Comparison of ENCODE assay signal across 22 cellular contexts in the genomic region with DNA sequence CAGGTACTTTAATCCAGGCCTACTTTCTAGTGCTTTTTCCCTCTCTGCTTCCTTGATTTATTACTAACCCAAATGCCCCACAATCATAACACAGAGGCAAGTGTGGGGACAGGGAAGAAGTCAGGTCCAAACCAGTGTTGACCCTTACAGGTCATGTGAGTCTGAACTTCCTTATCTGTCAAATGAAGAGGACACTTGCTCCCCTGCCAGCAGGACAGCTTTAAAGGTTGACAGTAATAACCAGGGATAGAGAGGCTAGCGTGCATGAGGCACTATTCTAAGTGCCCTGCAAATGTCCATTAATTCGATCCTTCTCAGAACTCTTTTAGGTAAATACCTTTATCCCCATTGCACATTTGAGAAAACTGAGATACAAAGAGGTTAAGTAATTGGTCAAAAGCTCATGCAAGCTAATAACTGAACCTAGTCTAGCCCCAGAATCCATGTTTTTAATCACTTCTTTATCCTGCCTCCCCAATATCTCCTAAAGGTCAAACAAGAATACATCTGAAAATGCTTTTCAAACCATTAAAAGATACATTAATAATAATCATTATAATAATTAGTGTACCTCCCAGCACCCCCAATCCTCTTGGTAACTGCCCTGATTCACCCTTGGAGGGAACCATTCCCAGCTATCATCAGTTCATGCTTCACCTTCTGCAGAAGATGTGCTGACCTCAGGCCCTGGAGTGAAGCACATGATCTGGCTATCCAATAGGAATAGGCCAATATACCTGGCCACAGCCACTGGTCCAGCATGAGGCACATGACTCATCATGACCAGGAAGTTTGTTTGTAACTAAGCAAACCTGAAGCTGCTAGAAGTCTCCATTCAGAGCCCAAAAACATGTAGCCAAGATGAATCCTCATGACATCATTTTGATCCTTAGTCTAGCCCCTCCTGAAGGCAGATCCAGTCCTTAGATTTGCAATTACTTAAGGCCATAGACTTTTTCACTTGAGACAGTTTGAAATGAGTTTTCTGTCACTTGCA. TPM values are rescaled to one million over a fixed set of nuclear protein-coding genes. Genes with fewer than 3 reads are reported as not detected.
DNase-seq lines count a peak whose midpoint lies in the region; ATAC-seq, FAIRE-seq and TF ChIP-seq lines count a peak whose summit lies in the region.
"Had no signal": no experiment of that assay in that cellular context is flagged by ENCODE, and none has a peak within 500 bp of the region (broad histone marks: within the 10 kb centered on the region; RNA-seq: fewer than 3 reads in every experiment).

No MANE protein-coding gene starts in this region.

- intact Hi-C loops in left ventricle myocardium superior (cut with micrococcal nuclease) (no loop called here), left lung (cut with DNase I) (no loop called here)

- peak; percentile 41; the same call in 2 of the 3 replicates for ATAC-seq in RWPE2 (ENCODE audit: low read depth)
- peak; percentile 64 for ATAC-seq in left ventricle myocardium superior
- ATAC-seq in left lung = no peak
- ATAC-seq: left colon had no signal

- H3K27ac ChIP-seq in RWPE2 (ENCODE audit: poor library complexity, severe bottlenecking) (no peak overlapping the region), left lung (no peak overlapping the region)
- H3K27ac ChIP-seq: HL-60, KMS-11, sigmoid colon, vagina had no signal

- H3K27me3 ChIP-seq in RWPE2 (ENCODE audit: insufficient read depth, poor library complexity, severe bottlenecking) (no peaks in the 10 kb centered on the region), left lung (no peaks in the 10 kb centered on the region)
- H3K27me3 ChIP-seq: sigmoid colon, vagina had no signal

- DNase-seq in A172 (ENCODE audit: low spot score) = peak; percentile 20
- no peak for DNase-seq in GM18507 (ENCODE audit: extremely low spot score, insufficient read length, low read depth)
- no peak for DNase-seq in RWPE2 (ENCODE audit: low spot score)
- no peak for DNase-seq in left ventricle myocardium superior
- DNase-seq in left lung = no peak
- DNase-seq in activated naive CD4-positive, alpha-beta T cell (lab: John Stamatoyannopoulos, UW) = no peak
- DNase-seq in DMS 273 (lab: John Stamatoyannopoulos, UW; ENCODE audit: unreplicated experiment) = no peak
- no peak for DNase-seq in cerebellum (ENCODE audit: low spot score)
- DNase-seq: activated CD4-positive, CD25-positive, alpha-beta regulatory T cell; amniotic stem cell; endodermal cell; foreskin fibroblast; left colon; NCI-H2171 treated with DMSO at 0.1 percent for 48 hours; occipital lobe; sigmoid colon; stimulated activated CD4-positive, alpha-beta T cell treated with anti-CD3 and anti-CD28 coated beads, Interleukin-1b, Interleukin-23, amount 100 ng/mL, for 48 hours; T-helper 1 cell had no signal

- H3K4me1 ChIP-seq in RWPE2 (ENCODE audit: insufficient read depth, poor library complexity, severe bottlenecking) (peaks cover 9% of the 10 kb centered on the region), left lung (peaks cover 1 to 27% of the 10 kb centered on the region in 2 donors)

- H3K4me3 ChIP-seq in RWPE2 (ENCODE audit: severe bottlenecking) = no peak overlapping the region
- H3K4me3 ChIP-seq in left lung = no peak overlapping the region
- H3K4me3 ChIP-seq: sigmoid colon, vagina had no signal

- TF ChIP-seq CTCF in RWPE2 (IDR thresholded peaks at IDR 0.05; ENCODE audit: poor library complexity, severe bottlenecking) = no peak
- no peak for TF ChIP-seq CTCF in left lung (IDR thresholded peaks at IDR 0.05)

- H3K36me3 ChIP-seq in RWPE2 (ENCODE audit: low read depth) (no peaks in the 10 kb centered on the region), left lung (no peaks in the 10 kb centered on the region)
- H3K36me3 ChIP-seq: vagina had no signal

- FAIRE-seq in GM18507 (lab: Jason Lieb, UNC) = peak; percentile 62
- FAIRE-seq: GM12891 had no signal

- H3K9me3 ChIP-seq in RWPE2 (ENCODE audit: severe bottlenecking) (no peaks in the 10 kb centered on the region), left lung (no peaks in the 10 kb centered on the region)
- H3K9me3 ChIP-seq: sigmoid colon, vagina had no signal

RNA-seq across cellular contexts. Expression of a gene that starts 40.7 kb away (rescaled TPM):
- total RNA-seq in A172 (2014; rRNA removed; shearing (Covaris generic)) = 20.0 and 24.3 TPM in 2 replicates
- total RNA-seq in left ventricle myocardium superior (21.9 TPM), left lung (10 to 100 TPM; 47.0 to 54.0 TPM), cerebellum (39.2 TPM)
